8 cellular contexts compared by ENCODE assay signal in genomic region chr10:91162495-91163268, GRCh38.
DNase-seq lines count a peak whose midpoint lies in the region; ATAC-seq and TF ChIP-seq lines count a peak whose summit lies in the region.

No MANE protein-coding gene starts in this region.

- no peak overlapping the region for H3K27ac Mint-ChIP-seq in nephron

- peaks cover 19% of the 10 kb centered on the region for H3K4me1 Mint-ChIP-seq in nephron

- ATAC-seq in GM19023 (IDR thresholded peaks at IDR 0.05; ENCODE audit: unreplicated experiment) (peak; percentile 59), HG03175 (IDR thresholded peaks at IDR 0.05; ENCODE audit: unreplicated experiment) (peak; percentile 56)

- TF ChIP-seq CTCF in nephron (IDR thresholded peaks at IDR 0.05; ENCODE audit: unreplicated experiment in 3 of 3) = no peak

- peaks cover 62% of the 10 kb centered on the region for H3K27me3 Mint-ChIP-seq in nephron (ENCODE audit: low read depth)

- no peaks in the 10 kb centered on the region for H3K9me3 Mint-ChIP-seq in nephron

- H3K4me3 Mint-ChIP-seq in nephron = peak overlapping the region; percentile 84 to 90 (median 89)

- DNase-seq in Ammon's horn (ENCODE audit: low spot score) = peak; percentile 93
- peak; percentile 73 for DNase-seq in RKO (ENCODE audit: low spot score)
- peak; percentile 53 for DNase-seq in activated gamma-delta T cell treated with anti-CD3 and anti-CD28 coated beads, Interleukin-2, amount 50 U/mL, for 16 hours (ENCODE audit: low read depth)
- peak; percentile 16 for DNase-seq in fibroblast of the conjunctiva (ENCODE audit: low read depth)
- peak; percentile 63 to 86 (median 78) for DNase-seq in stimulated activated naive CD4-positive, alpha-beta T cell (lab: John Stamatoyannopoulos, UW)

- no peaks in the 10 kb centered on the region for H3K36me3 Mint-ChIP-seq in nephron (ENCODE audit: low read depth)

Comparison
In these comparisons a context has a peak if more than half of its experiments do, and no peak if none do; other contexts are left out.
1. Peak in every context shown above with its lines: DNase-seq and ATAC-seq.
2. DNase-seq: peak in every context shown above with its lines; median percentile 93 in Ammon's horn; 78 in stimulated activated naive CD4-positive, alpha-beta T cell; 73 in RKO; 53 in activated gamma-delta T cell treated with anti-CD3 and anti-CD28 coated beads, Interleukin-2, amount 50 U/mL, for 16 hours; 16 in fibroblast of the conjunctiva.